Comparison of ENCODE assay signal across 14 cellular contexts in genomic region chr2:11866358-11867335, GRCh38.
DNase-seq lines count a peak whose midpoint lies in the region; ATAC-seq, FAIRE-seq and TF ChIP-seq lines count a peak whose summit lies in the region.
"Had no signal": no experiment of that assay in that cellular context is flagged by ENCODE, and none has a peak within 500 bp of the region (broad histone marks: within the 10 kb centered on the region; RNA-seq: fewer than 3 reads in every experiment).

No MANE protein-coding gene starts in this region.

- BruUV-seq in K562 (replicated peaks; lab: Mats Ljungman, UMichigan) (no TSS peak), MCF 10A (replicated peaks; lab: Mats Ljungman, UMichigan) (no TSS peak)

- no peaks in the 10 kb centered on the region for H3K36me3 ChIP-seq in GM06990 (ENCODE audit: control insufficient read depth, insufficient read depth, low read length)
- H3K36me3 ChIP-seq in K562 (ENCODE audit: control insufficient read depth, insufficient read depth, low read length) = no peaks in the 10 kb centered on the region
- no peaks in the 10 kb centered on the region for H3K36me3 ChIP-seq in sigmoid colon

- POLR2A ChIA-PET in K562 (lab: Yijun Ruan, JAX) = interaction anchor here (0.6 to 1.5 kb wide), 5 partner anchors 13 to 53 kb away, joined by 3 to 4 read pairs (median 4); no protein-coding TSS in a partner anchor
- POLR2A ChIA-PET in MCF 10A (lab: Yijun Ruan, JAX) = interaction anchor here (1.0 kb wide), 1 partner anchor 37 kb away, joined by 4 read pairs; no protein-coding TSS in a partner anchor
- POLR2A ChIA-PET in HEK293T (lab: Yijun Ruan, JAX) = no interaction called here

- peaks cover 21% of the 10 kb centered on the region for H3K4me1 Mint-ChIP-seq in MCF 10A (ENCODE audit: insufficient read depth, unreplicated experiment)

- H3K27me3 ChIP-seq in GM06990 (replicated peaks; ENCODE audit: control insufficient read depth, insufficient read depth, low read length) = no peaks in the 10 kb centered on the region
- H3K27me3 ChIP-seq in K562 (ENCODE audit: control insufficient read depth in 2 of 2, insufficient read depth in 2 of 2, low read length in 2 of 2) = no peaks in the 10 kb centered on the region
- no peaks in the 10 kb centered on the region for H3K27me3 ChIP-seq in sigmoid colon

- intact Hi-C loops in K562 (cut with micrococcal nuclease) (no loop called here), MCF 10A (cut with micrococcal nuclease) (loop anchor here (10.0 kb wide), 1 partner anchor 448 kb away; no protein-coding TSS in a partner anchor), sigmoid colon (cut with DNase I) (loop anchor here (10.0 kb wide), 1 partner anchor 718 kb away; no protein-coding TSS in a partner anchor)

- H3K27ac Mint-ChIP-seq in MCF 10A (ENCODE audit: low read depth, unreplicated experiment) = no peak overlapping the region

- peak overlapping the region; percentile 56 for H3K4me3 ChIP-seq in GM06990 (replicated peaks; ENCODE audit: low read depth, low read length)
- H3K4me3 ChIP-seq in K562 = no peak overlapping the region
- H3K4me3 ChIP-seq in sigmoid colon = no peak overlapping the region

- DNase-seq in GM06990 (ENCODE audit: extremely low read depth, insufficient read length) (no peak), K562 (ENCODE audit: extremely low read depth in 1 of 4, low spot score in 3 of 4) (peak in 1 of 4 experiments; percentile 48), MCF 10A (ENCODE audit: unreplicated experiment) (no peak), HEK293T (ENCODE audit: extremely low spot score) (no peak), sigmoid colon (no peak)
- DNase-seq: activated CD8-positive, alpha-beta memory T cell treated with anti-CD3 and anti-CD28 coated beads for 24 hours; DND-41; naive thymus-derived CD8-positive, alpha-beta T cell; SK-N-SH had no signal

- H3K4me1 ChIP-seq in K562 (replicated peaks in 1 of 2; ENCODE audit: control insufficient read depth in 2 of 2, insufficient read depth in 2 of 2, low read length in 2 of 2) (peaks cover 12 to 60% of the 10 kb centered on the region in 2 experiments), sigmoid colon (peaks cover 0 to 15% (median 13%) of the 10 kb centered on the region in 4 donors)

- H3K9me1 ChIP-seq in K562 (ENCODE audit: control insufficient read depth, insufficient read depth, low read length) = no peaks in the 10 kb centered on the region

- no peaks in the 10 kb centered on the region for H3K9me3 Mint-ChIP-seq in MCF 10A (ENCODE audit: unreplicated experiment)
- H3K9me3 Mint-ChIP-seq: naive thymus-derived CD8-positive, alpha-beta T cell had no signal

- ATAC-seq in GM18907 (IDR thresholded peaks at IDR 0.05; ENCODE audit: unreplicated experiment) (peak; percentile 46), HG03521 (IDR thresholded peaks at IDR 0.05; ENCODE audit: unreplicated experiment) (peak; percentile 29), K562 (no peak; the same call in 2 of the 3 replicates), HG02798 (IDR thresholded peaks at IDR 0.05; ENCODE audit: poor library complexity, unreplicated experiment) (no peak)
- ATAC-seq: HepG2; naive thymus-derived CD8-positive, alpha-beta T cell had no signal

- TF ChIP-seq RAD21 in K562 (CRISPR knock-in tag; conservative IDR thresholded peaks at IDR 0.05 in 1 of 2, IDR thresholded peaks at IDR 0.05 in 1 of 2) = no peak

- FAIRE-seq in K562 (lab: Jason Lieb, UNC) = no peak
- FAIRE-seq: HepG2 had no signal

- no peaks in the 10 kb centered on the region for H4K20me1 ChIP-seq in K562 (replicated peaks; ENCODE audit: control insufficient read depth, insufficient read depth, low read length)

- 31% methylated on average over 12 of the region's 12 CpGs for WGBS in K562 (ENCODE audit: insufficient coverage, low coverage, missing lambda C conversion rate)
- WGBS in sigmoid colon, 2 donors = 48 to 66% methylated on average over 12 of the region's 12 CpGs

- no peak overlapping the region for H3K4me2 ChIP-seq in K562 (ENCODE audit: insufficient read depth, low read length)
- H3K4me2 ChIP-seq: SK-N-SH had no signal

- TF ChIP-seq EP300 in K562 (IDR thresholded peaks at IDR 0.05; ENCODE audit: low read length) (no peak), sigmoid colon (IDR thresholded peaks at IDR 0.05) (no peak)

- TF ChIP-seq CTCF in GM06990 (IDR thresholded peaks at IDR 0.05; ENCODE audit: insufficient read depth, low read length, poor library complexity, severe bottlenecking) (no peak), K562 (IDR thresholded peaks at IDR 0.05 in 2 of 3, conservative IDR thresholded peaks at IDR 0.05 in 1 of 3; ENCODE audit: insufficient read depth in 2 of 3, low read depth in 1 of 3, low read length in 3 of 3) (no peak), MCF 10A (IDR thresholded peaks at IDR 0.05; ENCODE audit: unreplicated experiment) (no peak), sigmoid colon (IDR thresholded peaks at IDR 0.05) (no peak)

- H3K9me3 ChIP-seq in K562 (replicated peaks; ENCODE audit: control insufficient read depth, insufficient read depth, low read depth, low read length) (no peaks in the 10 kb centered on the region), sigmoid colon (no peaks in the 10 kb centered on the region)
- H3K9me3 ChIP-seq: SK-N-SH had no signal

- TF ChIP-seq POLR2A in K562 (conservative IDR thresholded peaks at IDR 0.05) = no peak
- TF ChIP-seq POLR2A in sigmoid colon (IDR thresholded peaks at IDR 0.05) = no peak

- no peaks in the 10 kb centered on the region for H3K36me3 Mint-ChIP-seq in MCF 10A (ENCODE audit: insufficient read depth, unreplicated experiment)
- H3K36me3 Mint-ChIP-seq: brain; naive thymus-derived CD8-positive, alpha-beta T cell had no signal

- H3K9ac ChIP-seq in K562 (ENCODE audit: insufficient read depth in 1 of 2, low read depth in 2 of 2, low read length in 2 of 2) = peak overlapping the region in 1 of 2 experiments; percentile 10; a peak in 1 of 4 replicates
- H3K9ac ChIP-seq: SK-N-SH had no signal

- no peaks in the 10 kb centered on the region for H3K79me2 ChIP-seq in K562 (ENCODE audit: control insufficient read depth, insufficient read depth, low read length)

- no peak overlapping the region; the same call in 2 of the 3 replicates for H3K27ac ChIP-seq in K562 (ENCODE audit: extremely low read depth, low read depth, low read length)
- H3K27ac ChIP-seq in sigmoid colon = no peak overlapping the region

- in situ Hi-C loops in K562 (cut with MboI) = loop anchor here (5.0 kb wide), 1 partner anchor 66 kb away; no protein-coding TSS in a partner anchor

- no peak overlapping the region for H3K4me3 Mint-ChIP-seq in MCF 10A (ENCODE audit: unreplicated experiment)
- H3K4me3 Mint-ChIP-seq: brain; naive thymus-derived CD8-positive, alpha-beta T cell had no signal

- peak overlapping the region; percentile 72 for H2AFZ ChIP-seq in K562 (ENCODE audit: low read depth, low read length)

- H3K27me3 Mint-ChIP-seq in MCF 10A (ENCODE audit: insufficient read depth, unreplicated experiment) = no peaks in the 10 kb centered on the region

- CTCF ChIA-PET in K562 (lab: Yijun Ruan, JAX; ENCODE audit: low intra/inter-chr PET ratio) = no interaction called here
- CTCF ChIA-PET in MCF 10A (lab: Yijun Ruan, JAX) = interaction anchor here (0.7 to 5.9 kb wide), 7 partner anchors 18 to 1140 kb away, joined by 3 to 42 read pairs (median 3); partner anchors contain the start of gene TRIB2
- CTCF ChIA-PET in HEK293T (lab: Yijun Ruan, JAX) = interaction anchor here (0.5 kb wide), 1 partner anchor 182 kb away, joined by 4 read pairs; no protein-coding TSS in a partner anchor

TF ChIP-seq in K562, 482 proteins besides CTCF, POLR2A, EP300 and RAD21 (continues in another document):
- 0 out of 2 replicates have a peak, but pooled peaks have one; percentile 14 for TF ChIP-seq RAD51 (IDR thresholded peaks at IDR 0.05; ENCODE audit: borderline replicate concordance, low read depth)
- 0 out of 2 replicates have a peak, but pooled peaks have one; percentile 34 for TF ChIP-seq CXXC5 (CRISPR knock-in tag; IDR thresholded peaks at IDR 0.05)
- no peak for TF ChIP-seq ZNF232 (CRISPR knock-in tag; IDR thresholded peaks at IDR 0.05)
- TF ChIP-seq CEBPB (tag; IDR thresholded peaks at IDR 0.05) = peak; percentile 66
- TF ChIP-seq PTRF (tag; IDR thresholded peaks at IDR 0.05) = no peak
- 0 out of 2 replicates have a peak, but pooled peaks have one; percentile 23 for TF ChIP-seq CREM (IDR thresholded peaks at IDR 0.05; ENCODE audit: low read depth)
- no peak for TF ChIP-seq SNRNP70 (optimal IDR thresholded peaks at IDR 0.05; ENCODE audit: low read depth, low read length)
- TF ChIP-seq NFE2 (IDR thresholded peaks at IDR 0.05; ENCODE audit: low read depth) = no peak
- TF ChIP-seq CTBP1 (IDR thresholded peaks at IDR 0.05; ENCODE audit: borderline replicate concordance) = 0 out of 2 replicates have a peak, but pooled peaks have one; percentile 13
- peak; percentile 28 for TF ChIP-seq ARID1B (IDR thresholded peaks at IDR 0.05)
- no peak for TF ChIP-seq STAT5B (CRISPR knock-in tag; IDR thresholded peaks at IDR 0.05)

TF ChIP-seq in HEK293T, 16 proteins besides CTCF, POLR2A, EP300 and RAD21:
- TF ChIP-seq TARDBP (IDR thresholded peaks at IDR 0.05) = no peak
- no peak for TF ChIP-seq FOXM1 (IDR thresholded peaks at IDR 0.05; ENCODE audit: borderline replicate concordance)
- no peak for TF ChIP-seq PKNOX1 (IDR thresholded peaks at IDR 0.05)
- no peak for TF ChIP-seq ARNT (IDR thresholded peaks at IDR 0.05)
- TF ChIP-seq LEF1 (IDR thresholded peaks at IDR 0.05; ENCODE audit: borderline replicate concordance) = no peak
- TF ChIP-seq ZNF384 (IDR thresholded peaks at IDR 0.05) = no peak
- no peak for TF ChIP-seq L3MBTL2 (conservative IDR thresholded peaks at IDR 0.05)
- no peak for TF ChIP-seq HDGF (IDR thresholded peaks at IDR 0.05; ENCODE audit: borderline replicate concordance)
- TF ChIP-seq ELF4 (IDR thresholded peaks at IDR 0.05) = no peak
- TF ChIP-seq BHLHE40 (IDR thresholded peaks at IDR 0.05; ENCODE audit: borderline replicate concordance) = no peak
- TF ChIP-seq NFRKB (IDR thresholded peaks at IDR 0.05) = no peak
- TF ChIP-seq SUZ12 (IDR thresholded peaks at IDR 0.05) = no peak
- no peak for TF ChIP-seq CTBP1 (IDR thresholded peaks at IDR 0.05; ENCODE audit: borderline replicate concordance)
- TF ChIP-seq FOXK2 (IDR thresholded peaks at IDR 0.05) = no peak
- TF ChIP-seq SP1 (IDR thresholded peaks at IDR 0.05) = no peak
- TF ChIP-seq FOXA1 (IDR thresholded peaks at IDR 0.05) = no peak

Comparison
In these comparisons a context has a peak if more than half of its experiments do, and no peak if none do; other contexts are left out.
1. ATAC-seq: peak in GM18907 (single experiment) and HG03521 (single experiment); none in K562 (single experiment) and HG02798 (single experiment).